In genomic region chr4:6788123-6788522, GRCh38 we compare ENCODE assay signal across 19 cellular contexts. TPM values are rescaled to one million over a fixed set of nuclear protein-coding genes. Genes with fewer than 3 reads are reported as not detected.
A peak's percentile ranks its signal among the peaks of the same experiment; 100 is the strongest.
DNase-seq lines count a peak whose midpoint lies in the region; ATAC-seq and TF ChIP-seq lines count a peak whose summit lies in the region.
"Had no signal": no experiment of that assay in that cellular context is flagged by ENCODE, and none has a peak within 500 bp of the region (broad histone marks: within the 10 kb centered on the region; RNA-seq: fewer than 3 reads in every experiment).

No MANE protein-coding gene starts in this region.

- no peak for DNase-seq in CD14-positive monocyte (ENCODE audit: low spot score)
- DNase-seq in H9 = no peak
- peak; percentile 26 for DNase-seq in activated CD4-positive, alpha-beta memory T cell treated with anti-CD3 and anti-CD28 coated beads for 36 hours
- DNase-seq in natural killer cell = no peak
- DNase-seq in hippocampal formation (lab: John Stamatoyannopoulos, UW) = no peak
- DNase-seq: activated CD4-positive, alpha-beta T cell treated with anti-CD3 and anti-CD28 coated beads, Interleukin-2, amount 10 ng/mL, durations not matched to agents 7 days and 5 days; activated naive CD4-positive, alpha-beta T cell treated with anti-CD3 and anti-CD28 coated beads, Interleukin-2, amount 50 U/mL, for 16 hours; foreskin melanocyte; NCI-H1694 treated with DMSO at 0.1 percent for 48 hours; NCI-H748 treated with DMSO at 0.1 percent for 48 hours; ovary; stimulated activated CD4-positive, alpha-beta T cell treated with anti-CD3 and anti-CD28 coated beads, Interleukin-12 subunit alpha, Interleukin-12 subunit beta, amount 100 ng/mL, for 4 hours had no signal

- no peaks in the 10 kb centered on the region for H3K27me3 ChIP-seq in H9 (ENCODE audit: insufficient read depth, low read length)
- H3K27me3 ChIP-seq: ovary had no signal

- no peak overlapping the region for H4K91ac ChIP-seq in H9 (ENCODE audit: insufficient read length, low read depth, low read length)

- H3K36me3 Mint-ChIP-seq in CD14-positive monocyte = peaks cover 33 to 58% of the 10 kb centered on the region in 2 donors
- peaks cover 15 to 23% (median 18%) of the 10 kb centered on the region in 3 experiments; a peak in 6 of 7 replicates for H3K36me3 Mint-ChIP-seq in H9 (ENCODE audit: insufficient read depth in 1 of 3, low read depth in 3 of 3)
- peaks cover 26% of the 10 kb centered on the region for H3K36me3 Mint-ChIP-seq in activated CD4-positive, alpha-beta memory T cell treated with anti-CD3 and anti-CD28 coated beads for 36 hours
- H3K36me3 Mint-ChIP-seq in natural killer cell = peaks cover 8% of the 10 kb centered on the region

- no peak overlapping the region for H3T11ph ChIP-seq in H9 (ENCODE audit: low read length)

- H3K14ac ChIP-seq in H9 (ENCODE audit: insufficient read depth, low read length) = no peak overlapping the region

- no peaks in the 10 kb centered on the region for H3K4me1 ChIP-seq in H9 (ENCODE audit: insufficient read depth, low read length)

- TF ChIP-seq CTCF in CD14-positive monocyte (IDR thresholded peaks at IDR 0.05) (no peak), H9 (conservative IDR thresholded peaks at IDR 0.05) (no peak), natural killer cell (IDR thresholded peaks at IDR 0.05) (no peak)

- H2BK120ac ChIP-seq in H9 (ENCODE audit: low read depth, low read length, poor library complexity, severe bottlenecking) = no peak overlapping the region

- H3K4ac ChIP-seq in H9 (ENCODE audit: low read depth, low read length) = no peak overlapping the region

- no peak overlapping the region for H3K4me2 ChIP-seq in H9 (ENCODE audit: insufficient read depth, insufficient read length, low read length)

- no peak overlapping the region for H2BK12ac ChIP-seq in H9 (ENCODE audit: insufficient read length, low read depth, low read length)

- no peak overlapping the region for H4K5ac ChIP-seq in H9 (ENCODE audit: insufficient read length, low read depth, low read length)

- CTCF ChIA-PET in activated CD4-positive, alpha-beta memory T cell treated with anti-CD3 and anti-CD28 coated beads for 36 hours (lab: Charles Lee) = interaction anchor here (0.9 kb wide), 1 partner anchor 67 kb away, joined by 3 read pairs; no protein-coding TSS in a partner anchor

- H3K18ac ChIP-seq in H9 (ENCODE audit: insufficient read length, low read depth, low read length) = no peak overlapping the region

- no peaks in the 10 kb centered on the region for H3K9me3 ChIP-seq in H9 (ENCODE audit: control insufficient read depth, low read depth, low read length)
- H3K9me3 ChIP-seq: HAP-1, ovary had no signal

- H3K9me3 Mint-ChIP-seq in CD14-positive monocyte = peaks cover 0 to 3% (median 0%) of the 10 kb centered on the region in 7 donors
- peaks cover 0 to 2% of the 10 kb centered on the region in 2 experiments; a peak in 1 of 5 replicates for H3K9me3 Mint-ChIP-seq in H9
- peaks cover 9% of the 10 kb centered on the region for H3K9me3 Mint-ChIP-seq in activated CD4-positive, alpha-beta memory T cell treated with anti-CD3 and anti-CD28 coated beads for 36 hours
- no peaks in the 10 kb centered on the region for H3K9me3 Mint-ChIP-seq in natural killer cell
- H3K9me3 Mint-ChIP-seq: IgD-negative memory B cell had no signal

- H3K4me3 Mint-ChIP-seq in CD14-positive monocyte (no peak overlapping the region), H9 (no peak overlapping the region), natural killer cell (peak overlapping the region; percentile 66)
- no peak overlapping the region for H3K4me3 Mint-ChIP-seq in activated CD4-positive, alpha-beta memory T cell treated with anti-CD3 and anti-CD28 coated beads for 36 hours
- H3K4me3 Mint-ChIP-seq: activated CD4-positive, alpha-beta T cell treated with anti-CD3 and anti-CD28 coated beads, Interleukin-2, amount 10 ng/mL, durations not matched to agents 7 days and 5 days; B cell had no signal

- H2AFZ ChIP-seq in H9 (ENCODE audit: low read length) = no peak overlapping the region

- H3K27ac Mint-ChIP-seq in CD14-positive monocyte (peak overlapping the region; percentile 16 to 86 (median 76)), H9 (peak overlapping the region in 2 of 3 experiments; percentile 16 to 42; a peak in 3 of 7 replicates), natural killer cell (peak overlapping the region; percentile 69 to 84)
- peak overlapping the region; percentile 70 for H3K27ac Mint-ChIP-seq in activated CD4-positive, alpha-beta memory T cell treated with anti-CD3 and anti-CD28 coated beads for 36 hours
- H3K27ac Mint-ChIP-seq: activated CD4-positive, alpha-beta T cell treated with anti-CD3 and anti-CD28 coated beads, Interleukin-2, amount 10 ng/mL, durations not matched to agents 7 days and 5 days; B cell; IgD-negative memory B cell had no signal

- no peak for ATAC-seq in natural killer cell
- no peak for ATAC-seq in HG03378 (IDR thresholded peaks at IDR 0.05; ENCODE audit: unreplicated experiment)
- no peak for ATAC-seq in GM19452 (IDR thresholded peaks at IDR 0.05; ENCODE audit: unreplicated experiment)
- no peak for ATAC-seq in GM18909 (IDR thresholded peaks at IDR 0.05; ENCODE audit: poor library complexity, unreplicated experiment)

- no peak overlapping the region for H2BK5ac ChIP-seq in H9 (ENCODE audit: insufficient read length, low read length)

- no peak overlapping the region for H3K9ac ChIP-seq in H9 (ENCODE audit: extremely low read depth, insufficient read length, low read length)

- intact Hi-C loops in CD14-positive monocyte (cut with micrococcal nuclease) (loop anchor here in 1 of 2 donors (10.0 kb wide), 1 partner anchor 277 kb away; the partner anchor contains the start of gene GRPEL1), natural killer cell (cut with micrococcal nuclease) (no loop called here)
- intact Hi-C loops in activated CD4-positive, alpha-beta memory T cell treated with anti-CD3 and anti-CD28 coated beads for 36 hours (cut with micrococcal nuclease) = loop anchor here (2.0 kb wide), 1 partner anchor 45 kb away; no protein-coding TSS in a partner anchor

- no peaks in the 10 kb centered on the region for H4K20me1 ChIP-seq in H9 (ENCODE audit: control insufficient read depth, insufficient read depth, insufficient read length)

- no peak overlapping the region for H3K56ac ChIP-seq in H9 (ENCODE audit: insufficient read length, low read depth, low read length)

- no peak overlapping the region for H2BK15ac ChIP-seq in H9 (ENCODE audit: low read depth, low read length)

- H3K79me2 ChIP-seq in H9 (ENCODE audit: insufficient read depth, low read length) = peaks cover 14% of the 10 kb centered on the region; the same call in 1 of the 2 replicates

- H3K79me1 ChIP-seq in H9 (ENCODE audit: insufficient read depth, low read depth, low read length, poor library complexity, severe bottlenecking) = peaks cover 2% of the 10 kb centered on the region

- H3K4me1 Mint-ChIP-seq in CD14-positive monocyte (peaks cover 44% of the 10 kb centered on the region), H9 (peaks cover 21 to 30% of the 10 kb centered on the region in 2 experiments), natural killer cell (peaks cover 53 to 58% of the 10 kb centered on the region in 2 donors)
- H3K4me1 Mint-ChIP-seq in activated CD4-positive, alpha-beta memory T cell treated with anti-CD3 and anti-CD28 coated beads for 36 hours (ENCODE audit: low read depth) = peaks cover 62% of the 10 kb centered on the region

- WGBS in H9 (ENCODE audit: extremely low coverage, insufficient read length, low lambda C conversion rate) = no CpG with 5 or more reads among the region's 7 CpGs

- POLR2A ChIA-PET in activated CD4-positive, alpha-beta memory T cell treated with anti-CD3 and anti-CD28 coated beads for 36 hours (lab: Charles Lee) = no interaction called here

- H4K8ac ChIP-seq in H9 (replicated peaks; ENCODE audit: insufficient read length, low read depth, low read length) = no peak overlapping the region

- H2AK5ac ChIP-seq in H9 (ENCODE audit: insufficient read length, low read length) = no peak overlapping the region

- H3K27me3 Mint-ChIP-seq in CD14-positive monocyte (ENCODE audit: low read depth in 3 of 3) (peaks cover 0 to 2% (median 0%) of the 10 kb centered on the region in 3 donors), H9 (ENCODE audit: low read depth) (no peaks in the 10 kb centered on the region), natural killer cell (ENCODE audit: low read depth in 2 of 2) (no peaks in the 10 kb centered on the region)
- H3K27me3 Mint-ChIP-seq in activated CD4-positive, alpha-beta memory T cell treated with anti-CD3 and anti-CD28 coated beads for 36 hours = no peaks in the 10 kb centered on the region
- H3K27me3 Mint-ChIP-seq: activated CD4-positive, alpha-beta T cell treated with anti-CD3 and anti-CD28 coated beads, Interleukin-2, amount 10 ng/mL, durations not matched to agents 7 days and 5 days; B cell; IgD-negative memory B cell had no signal

- no peak overlapping the region for H3K23ac ChIP-seq in H9 (ENCODE audit: insufficient read length, low read depth, low read length)

- H2BK20ac ChIP-seq in H9 (ENCODE audit: low read depth, low read length, poor library complexity, severe bottlenecking) = no peak overlapping the region

- H3K23me2 ChIP-seq in H9 (ENCODE audit: insufficient read length, low read depth, low read length, poor library complexity, severe bottlenecking) = peaks cover 3% of the 10 kb centered on the region

- H3K27ac ChIP-seq in H9 (ENCODE audit: insufficient read length, low read depth, low read length) = no peak overlapping the region
- H3K27ac ChIP-seq: ovary, RWPE1 had no signal

RNA-seq across cellular contexts. Expression of gene KIAA0232, which starts 5.6 kb away (rescaled TPM):
- polyA plus RNA-seq in CD14-positive monocyte = 10 to 100 TPM; 20.6 to 27.3 TPM
- total RNA-seq in H9 (2021) = 24.9 and 28.5 TPM in 2 replicates
- 10 to 100 TPM; 16.1 to 16.5 TPM for total RNA-seq in activated CD4-positive, alpha-beta memory T cell treated with anti-CD3 and anti-CD28 coated beads for 36 hours
- 10 to 100 TPM; 24.7 to 30.3 (median 28.6) TPM for total RNA-seq in natural killer cell
